In the genomic region with DNA sequence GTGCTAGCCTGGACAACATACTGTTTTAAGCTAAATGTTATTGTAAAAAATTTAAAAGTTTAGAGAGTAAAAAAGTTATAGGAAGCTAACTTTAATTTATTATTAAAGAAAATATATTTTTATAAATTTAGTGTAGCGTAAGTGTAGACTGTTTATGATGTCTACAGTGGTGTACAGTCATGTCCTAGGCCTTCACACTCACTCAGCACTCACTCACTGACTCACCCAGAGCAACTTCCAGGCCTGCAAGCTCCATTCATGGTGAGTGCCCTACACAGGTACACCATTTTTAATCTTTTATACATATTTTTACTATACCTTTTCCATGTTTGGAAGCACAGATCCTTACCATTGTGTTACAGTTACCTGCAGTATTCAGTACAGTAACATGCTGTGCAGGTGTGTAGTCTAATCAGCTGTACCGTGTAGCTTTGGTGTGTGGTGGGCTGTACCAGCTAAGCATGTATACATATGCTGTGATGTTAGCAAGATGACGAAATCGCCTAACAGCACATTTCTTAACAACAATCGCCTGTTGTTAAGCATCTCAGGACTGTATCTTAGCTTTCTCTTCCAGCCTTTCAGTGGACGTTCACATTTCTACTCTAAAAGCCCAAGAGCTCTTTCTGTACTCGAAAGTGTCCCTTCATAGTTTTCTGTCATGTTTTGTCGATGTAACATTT, we compare ENCODE assay signal across 19 cellular contexts. TPM values are rescaled to one million over a fixed set of nuclear protein-coding genes. Genes with fewer than 3 reads are reported as not detected.
"Had no signal": no experiment of that assay in that cellular context is flagged by ENCODE, and none has a peak within 500 bp of the region (broad histone marks: within the 10 kb centered on the region; RNA-seq: fewer than 3 reads in every experiment).

No MANE protein-coding gene starts in this region.

- H3K36me3 ChIP-seq: heart right ventricle, suprapubic skin, transverse colon, uterus had no signal

- H3K9me3 ChIP-seq: heart right ventricle, suprapubic skin, transverse colon, uterus had no signal

- H3K4me1 ChIP-seq: heart right ventricle, suprapubic skin, transverse colon, uterus had no signal

- H3K4me3 Mint-ChIP-seq: activated CD4-positive, alpha-beta T cell treated with anti-CD3 and anti-CD28 coated beads, Interleukin-2, amount 10 ng/mL, durations not matched to agents 24 days and 14 days; activated naive CD4-positive, alpha-beta T cell treated with anti-CD3 and anti-CD28 coated beads for 36 hours; activated T-cell treated with anti-CD3 and anti-CD28 coated beads, Interleukin-2, amount 50 U/mL, for 4 hours; memory B cell; neural crest cell had no signal

- DNase-seq: activated CD4-positive, alpha-beta T cell treated with anti-CD3 and anti-CD28 coated beads, Interleukin-2, amount 10 ng/mL, durations not matched to agents 24 days and 14 days; activated CD8-positive, alpha-beta memory T cell treated with anti-CD3 and anti-CD28 coated beads, Interleukin-2, amount 50 U/mL, for 4 hours; activated naive CD4-positive, alpha-beta T cell treated with anti-CD3 and anti-CD28 coated beads for 36 hours; activated T-cell treated with anti-CD3 and anti-CD28 coated beads, Interleukin-2, amount 50 U/mL, for 4 hours; anterior cingulate cortex; cerebellar nuclear complex; cortex of kidney; heart right ventricle; kidney glomerular epithelial cell; left ventricle myocardium superior; stimulated activated CD4-positive, alpha-beta T cell treated with anti-CD3 and anti-CD28 coated beads, Interleukin-2, amount 100 ng/mL, for 24 hours; stimulated activated naive CD4-positive, alpha-beta T cell treated with Interleukin-2 at 50 U/mL for 16 hours; T1000; transverse colon; uterus had no signal

- H3K9me3 Mint-ChIP-seq: activated CD4-positive, alpha-beta T cell treated with anti-CD3 and anti-CD28 coated beads, Interleukin-2, amount 10 ng/mL, durations not matched to agents 24 days and 14 days; activated naive CD4-positive, alpha-beta T cell treated with anti-CD3 and anti-CD28 coated beads for 36 hours; activated T-cell treated with anti-CD3 and anti-CD28 coated beads, Interleukin-2, amount 50 U/mL, for 4 hours; memory B cell had no signal

- H3K4me1 Mint-ChIP-seq: memory B cell, neural crest cell had no signal

- ATAC-seq: activated T-cell treated with anti-CD3 and anti-CD28 coated beads, Interleukin-2, amount 50 U/mL, for 4 hours; esophagus mucosa; heart right ventricle; left ventricle myocardium superior had no signal

- H3K27ac ChIP-seq: heart right ventricle, suprapubic skin, transverse colon, uterus had no signal

- H3K27ac Mint-ChIP-seq: activated CD4-positive, alpha-beta T cell treated with anti-CD3 and anti-CD28 coated beads, Interleukin-2, amount 10 ng/mL, durations not matched to agents 24 days and 14 days; activated naive CD4-positive, alpha-beta T cell treated with anti-CD3 and anti-CD28 coated beads for 36 hours; memory B cell had no signal

- H3K4me3 ChIP-seq: heart right ventricle, suprapubic skin, transverse colon, uterus had no signal

RNA-seq across cellular contexts. Expression of a gene that starts 12.5 kb away (rescaled TPM):
- total RNA-seq: left ventricle myocardium superior had no signal
